Comparison of ENCODE assay signal across 13 cellular contexts in genomic region chrX:40244980-40245379, GRCh38.
A peak's percentile ranks its signal among the peaks of the same experiment; 100 is the strongest.
DNase-seq lines count a peak whose midpoint lies in the region; ATAC-seq and TF ChIP-seq lines count a peak whose summit lies in the region.
"Had no signal": no experiment of that assay in that cellular context is flagged by ENCODE, and none has a peak within 500 bp of the region (broad histone marks: within the 10 kb centered on the region; RNA-seq: fewer than 3 reads in every experiment).

No MANE protein-coding gene starts in this region.

- in situ Hi-C loops in IMR-90 (cut with MboI; ENCODE audit: low sequenced_read_pairs): no loop called here

- H3K27ac Mint-ChIP-seq in brain (peak overlapping the region in 4 of 5 experiments; percentile 24 to 85 (median 76)), nephron (peak overlapping the region; percentile 63 to 96 (median 71))
- H3K27ac Mint-ChIP-seq: activated naive CD4-positive, alpha-beta T cell treated with anti-CD3 and anti-CD28 coated beads, Interleukin-2, amount 50 U/mL, for 24 hours had no signal

- no peak overlapping the region for H3K56ac ChIP-seq in IMR-90 (ENCODE audit: extremely low read depth, insufficient read depth, low read length)

- H4K8ac ChIP-seq in IMR-90 (ENCODE audit: low read depth in 2 of 2, low read length in 2 of 2): no peak overlapping the region

- H3K9me3 Mint-ChIP-seq in brain: peaks cover 0 to under 1% (median 0%) of the 10 kb centered on the region in 5 experiments
- peaks cover 7% of the 10 kb centered on the region for H3K9me3 Mint-ChIP-seq in nephron
- H3K9me3 Mint-ChIP-seq: activated naive CD4-positive, alpha-beta T cell treated with anti-CD3 and anti-CD28 coated beads, Interleukin-2, amount 50 U/mL, for 24 hours had no signal

- no TSS peak for BruUV-seq in IMR-90 (replicated peaks; lab: Mats Ljungman, UMichigan)

- intact Hi-C loops in IMR-90 (cut with micrococcal nuclease): loop anchor here (5.0 kb wide), 1 partner anchor 138 kb away; no protein-coding TSS in a partner anchor

- TF ChIP-seq POLR2A in IMR-90 (IDR thresholded peaks at IDR 0.05; ENCODE audit: low read depth, low read length): no peak

- no peaks in the 10 kb centered on the region for H3K79me1 ChIP-seq in IMR-90 (ENCODE audit: low read depth in 1 of 2, low read length in 2 of 2)

- no peaks in the 10 kb centered on the region for H3K36me3 ChIP-seq in IMR-90 (ENCODE audit: control insufficient read depth, insufficient read depth, low read length)
- H3K36me3 ChIP-seq: sigmoid colon had no signal

- TF ChIP-seq CTCF in IMR-90 (conservative IDR thresholded peaks at IDR 0.05; ENCODE audit: low read depth, low read length): 0 out of 2 replicates have a peak, but pooled peaks have one; percentile 5
- no peak for TF ChIP-seq CTCF in brain (conservative IDR thresholded peaks at IDR 0.05)
- TF ChIP-seq CTCF in nephron (IDR thresholded peaks at IDR 0.05; ENCODE audit: unreplicated experiment in 3 of 3): no peak

- ATAC-seq in IMR-90 (ENCODE audit: low read depth) (no peak; the same call in 1 of the 2 replicates), HG02623 (IDR thresholded peaks at IDR 0.05; ENCODE audit: unreplicated experiment) (no peak), HG02938 (IDR thresholded peaks at IDR 0.05; ENCODE audit: unreplicated experiment) (no peak), GM21825 (IDR thresholded peaks at IDR 0.05; ENCODE audit: unreplicated experiment) (no peak)

- H3K27ac ChIP-seq in IMR-90 (ENCODE audit: insufficient read depth, low read length): no peak overlapping the region
- H3K27ac ChIP-seq: A549, sigmoid colon had no signal

- H3K18ac ChIP-seq in IMR-90 (ENCODE audit: low read depth, low read length): no peak overlapping the region

- CTCF ChIA-PET in IMR-90 (lab: Yijun Ruan, JAX): no interaction called here

- no peak overlapping the region for H2AFZ ChIP-seq in IMR-90 (replicated peaks; ENCODE audit: low read length, poor library complexity)

- H2BK120ac ChIP-seq in IMR-90 (ENCODE audit: low read depth, low read length): no peak overlapping the region

- no peak overlapping the region for H4K91ac ChIP-seq in IMR-90 (ENCODE audit: insufficient read depth, low read depth, low read length)

- H3K4me2 ChIP-seq in IMR-90 (ENCODE audit: low read depth, low read length): peak overlapping the region; percentile 55; the same call in 1 of the 2 replicates
- H3K4me2 ChIP-seq: A549 had no signal

- no peak overlapping the region for H3K4me3 ChIP-seq in IMR-90 (ENCODE audit: insufficient read depth, low read depth, low read length)
- H3K4me3 ChIP-seq: A549, sigmoid colon had no signal

- H3K4me3 Mint-ChIP-seq in brain (peak overlapping the region in 1 of 5 experiments; percentile 38), nephron (peak overlapping the region in 1 of 3 experiments; percentile 43)

- no peak overlapping the region for H2BK15ac ChIP-seq in IMR-90 (ENCODE audit: low read depth, low read length)

- POLR2A ChIA-PET in IMR-90 (lab: Charles Lee; ENCODE audit: unreplicated experiment): no interaction called here

- H3K4ac ChIP-seq in IMR-90 (ENCODE audit: low read depth, low read length): no peak overlapping the region

- H3K14ac ChIP-seq in IMR-90 (replicated peaks; ENCODE audit: low read depth, low read length): no peak overlapping the region

- H3K27me3 Mint-ChIP-seq in brain (no peaks in the 10 kb centered on the region), nephron (ENCODE audit: low read depth) (peaks cover 15% of the 10 kb centered on the region)
- H3K27me3 Mint-ChIP-seq: activated naive CD4-positive, alpha-beta T cell treated with anti-CD3 and anti-CD28 coated beads, Interleukin-2, amount 50 U/mL, for 24 hours had no signal

- peaks cover 6% of the 10 kb centered on the region for H3K4me1 ChIP-seq in IMR-90 (ENCODE audit: control insufficient read depth, insufficient read depth, low read length)
- H3K4me1 ChIP-seq: A549 had no signal

- H2AK9ac ChIP-seq in IMR-90 (replicated peaks; ENCODE audit: low read depth, low read length, poor library complexity): no peak overlapping the region

- H3K9me3 ChIP-seq in IMR-90 (ENCODE audit: control insufficient read depth, insufficient read depth, low read length): no peaks in the 10 kb centered on the region
- H3K9me3 ChIP-seq: A549, sigmoid colon had no signal

- no peak overlapping the region for H2BK5ac ChIP-seq in IMR-90 (ENCODE audit: low read depth, low read length, poor library complexity, severe bottlenecking)

- no peak overlapping the region for H2AK5ac ChIP-seq in IMR-90 (ENCODE audit: low read depth, low read length)

- H3K27me3 ChIP-seq in IMR-90 (ENCODE audit: control insufficient read depth, insufficient read depth, low read length): peaks cover 9% of the 10 kb centered on the region
- H3K27me3 ChIP-seq: sigmoid colon had no signal

- no peak overlapping the region for H3K23ac ChIP-seq in IMR-90 (ENCODE audit: low read depth, low read length)

- DNase-seq in NCI-H1092 treated with DMSO at 0.1 percent for 48 hours (lab: John Stamatoyannopoulos, UW) (peak; percentile 48), NCI-H1092 (lab: John Stamatoyannopoulos, UW) (no peak), IMR-90 (peak; percentile 14)
- DNase-seq: sigmoid colon; stimulated activated CD8-positive, alpha-beta memory T cell treated with anti-CD3 and anti-CD28 coated beads, Interleukin-4, amount 100 ng/mL, for 48 hours; T-helper 9 cell had no signal

- no peak overlapping the region for H3K9ac ChIP-seq in IMR-90 (ENCODE audit: low read depth, low read length)

- dilution Hi-C loops in IMR-90 (cut with HindIII; ENCODE audit: low sequenced_read_pairs, unreplicated experiment): no loop called here

- no peaks in the 10 kb centered on the region for H3K36me3 Mint-ChIP-seq in brain
- H3K36me3 Mint-ChIP-seq in nephron (ENCODE audit: low read depth): no peaks in the 10 kb centered on the region
- H3K36me3 Mint-ChIP-seq: activated naive CD4-positive, alpha-beta T cell treated with anti-CD3 and anti-CD28 coated beads, Interleukin-2, amount 50 U/mL, for 24 hours had no signal

- 40% methylated on average over 1 of the region's 11 CpGs; no CpG with 5 or more reads in 1 of the 2 experiments for WGBS in IMR-90 (ENCODE audit: extremely low coverage in 2 of 2, insufficient read length in 1 of 2), 2 experiments

- H4K5ac ChIP-seq in IMR-90 (ENCODE audit: low read depth, low read length): no peak overlapping the region

- no peak for TF ChIP-seq RAD21 in IMR-90 (IDR thresholded peaks at IDR 0.05; ENCODE audit: low read length)

- no peaks in the 10 kb centered on the region for H3K9me1 ChIP-seq in IMR-90 (ENCODE audit: insufficient read depth, low read length)

- H2BK20ac ChIP-seq in IMR-90 (ENCODE audit: low read depth, low read length): no peak overlapping the region

- H4K20me1 ChIP-seq in IMR-90 (ENCODE audit: insufficient read depth, low read length): no peaks in the 10 kb centered on the region

- H3K4me1 Mint-ChIP-seq in brain (peaks cover 38% of the 10 kb centered on the region), nephron (peaks cover 30% of the 10 kb centered on the region)

TF ChIP-seq in IMR-90, 13 proteins besides CTCF, POLR2A, EP300 and RAD21:
- TF ChIP-seq CEBPB (IDR thresholded peaks at IDR 0.05; ENCODE audit: low read depth, low read length) (no peak), MAFK (IDR thresholded peaks at IDR 0.05; ENCODE audit: low read depth, low read length) (no peak), CHD1 (IDR thresholded peaks at IDR 0.05; ENCODE audit: low read depth, low read length) (no peak), FOS (IDR thresholded peaks at IDR 0.05; ENCODE audit: low read depth, low read length) (no peak), SMC3 (IDR thresholded peaks at IDR 0.05; ENCODE audit: low read depth, low read length) (no peak), MXI1 (IDR thresholded peaks at IDR 0.05; ENCODE audit: borderline replicate concordance, low read depth, low read length) (no peak), MAZ (IDR thresholded peaks at IDR 0.05; ENCODE audit: borderline replicate concordance, low read depth, low read length) (no peak), RCOR1 (IDR thresholded peaks at IDR 0.05; ENCODE audit: insufficient replicate concordance, low read length) (no peak), RFX5 (IDR thresholded peaks at IDR 0.05; ENCODE audit: low read depth, low read length) (no peak), NFE2L2 (IDR thresholded peaks at IDR 0.05; ENCODE audit: low read depth, low read length) (no peak), BHLHE40 (IDR thresholded peaks at IDR 0.05; ENCODE audit: low read depth, low read length) (no peak)
- TF ChIP-seq, protein P1, sequence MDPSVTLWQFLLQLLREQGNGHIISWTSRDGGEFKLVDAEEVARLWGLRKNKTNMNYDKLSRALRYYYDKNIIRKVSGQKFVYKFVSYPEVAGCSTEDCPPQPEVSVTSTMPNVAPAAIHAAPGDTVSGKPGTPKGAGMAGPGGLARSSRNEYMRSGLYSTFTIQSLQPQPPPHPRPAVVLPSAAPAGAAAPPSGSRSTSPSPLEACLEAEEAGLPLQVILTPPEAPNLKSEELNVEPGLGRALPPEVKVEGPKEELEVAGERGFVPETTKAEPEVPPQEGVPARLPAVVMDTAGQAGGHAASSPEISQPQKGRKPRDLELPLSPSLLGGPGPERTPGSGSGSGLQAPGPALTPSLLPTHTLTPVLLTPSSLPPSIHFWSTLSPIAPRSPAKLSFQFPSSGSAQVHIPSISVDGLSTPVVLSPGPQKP (IDR thresholded peaks at IDR 0.05; ENCODE audit: borderline replicate concordance, low read depth, low read length): no peak
- TF ChIP-seq, protein P2, sequence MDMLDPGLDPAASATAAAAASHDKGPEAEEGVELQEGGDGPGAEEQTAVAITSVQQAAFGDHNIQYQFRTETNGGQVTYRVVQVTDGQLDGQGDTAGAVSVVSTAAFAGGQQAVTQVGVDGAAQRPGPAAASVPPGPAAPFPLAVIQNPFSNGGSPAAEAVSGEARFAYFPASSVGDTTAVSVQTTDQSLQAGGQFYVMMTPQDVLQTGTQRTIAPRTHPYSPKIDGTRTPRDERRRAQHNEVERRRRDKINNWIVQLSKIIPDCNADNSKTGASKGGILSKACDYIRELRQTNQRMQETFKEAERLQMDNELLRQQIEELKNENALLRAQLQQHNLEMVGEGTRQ (IDR thresholded peaks at IDR 0.05; ENCODE audit: low read depth, low read length): no peak
TF ChIP-seq in IMR-90: peak in this region for 0.
